Comparison of ENCODE assay signal across 16 cellular contexts in the genomic region with DNA sequence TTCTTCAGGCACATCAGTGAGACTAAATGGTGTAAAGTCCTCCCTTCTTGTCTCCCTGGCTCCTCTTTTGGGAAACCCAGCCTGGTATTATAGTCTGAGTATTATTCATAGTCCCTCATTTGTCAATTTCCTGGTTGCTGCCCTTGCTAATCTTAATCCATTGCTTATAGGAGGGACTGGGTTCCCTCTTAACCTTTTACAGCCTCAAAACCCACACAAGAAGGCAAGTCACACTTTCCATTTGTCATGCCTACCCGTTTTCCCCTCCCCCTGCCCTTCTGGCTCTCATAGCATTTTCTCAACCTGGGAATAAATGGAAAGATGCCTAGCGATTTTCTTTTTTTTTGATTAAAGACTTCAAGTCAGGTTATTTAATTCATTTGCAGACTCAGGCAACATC.
DNase-seq lines count a peak whose midpoint lies in the region; ATAC-seq lines count a peak whose summit lies in the region.
"Had no signal": no experiment of that assay in that cellular context is flagged by ENCODE, and none has a peak within 500 bp of the region (broad histone marks: within the 10 kb centered on the region; RNA-seq: fewer than 3 reads in every experiment).

No MANE protein-coding gene starts in this region.

- H3K79me1 ChIP-seq in mesenchymal stem cell (replicated peaks; ENCODE audit: low read length, poor library complexity, severe bottlenecking): no peaks in the 10 kb centered on the region

- H3K4me1 ChIP-seq in ACC112 (ENCODE audit: control insufficient read depth, insufficient read depth, low read length, unreplicated experiment) (peaks cover 18% of the 10 kb centered on the region), mesenchymal stem cell (ENCODE audit: control insufficient read depth, insufficient read depth, low read depth, low read length) (no peaks in the 10 kb centered on the region)
- H3K4me1 ChIP-seq: BE2C had no signal

- H3K27ac ChIP-seq in ACC112 (ENCODE audit: low read depth, low read length): peak overlapping the region; percentile 46
- peak overlapping the region; percentile 82 for H3K27ac ChIP-seq in mesenchymal stem cell (ENCODE audit: low read length, poor library complexity, severe bottlenecking)
- H3K27ac ChIP-seq: dorsolateral prefrontal cortex had no signal

- H2BK15ac ChIP-seq in mesenchymal stem cell (ENCODE audit: low read depth, poor library complexity, severe bottlenecking): no peak overlapping the region

- H4K8ac ChIP-seq in mesenchymal stem cell (ENCODE audit: low read length): peak overlapping the region; percentile 72

- H2BK120ac ChIP-seq in mesenchymal stem cell (ENCODE audit: low read depth, low read length): no peak overlapping the region

- no peaks in the 10 kb centered on the region for H3K79me2 ChIP-seq in ACC112 (ENCODE audit: control insufficient read depth, insufficient read depth, low read length, unreplicated experiment)

- no peak overlapping the region for H2AK5ac ChIP-seq in mesenchymal stem cell (ENCODE audit: low read length, severe bottlenecking)

- H3K9me3 ChIP-seq in mesenchymal stem cell (ENCODE audit: control insufficient read depth, low read length): no peaks in the 10 kb centered on the region
- H3K9me3 ChIP-seq: BE2C had no signal

- no peak overlapping the region for H3K9ac ChIP-seq in mesenchymal stem cell (ENCODE audit: low read length)

- peak overlapping the region in 1 of 2 experiments; percentile 54 for H3K18ac ChIP-seq in mesenchymal stem cell (ENCODE audit: low read depth in 1 of 2, low read length in 2 of 2)

- peak overlapping the region; percentile 34 for H2AFZ ChIP-seq in ACC112 (ENCODE audit: low read length, unreplicated experiment)
- H2AFZ ChIP-seq in mesenchymal stem cell (ENCODE audit: low read depth, low read length): no peak overlapping the region

- H2BK5ac ChIP-seq in mesenchymal stem cell (ENCODE audit: low read depth, low read length, poor library complexity, severe bottlenecking): no peak overlapping the region

- no peaks in the 10 kb centered on the region for H3K27me3 ChIP-seq in ACC112 (ENCODE audit: insufficient read depth, low read length)
- no peaks in the 10 kb centered on the region for H3K27me3 ChIP-seq in mesenchymal stem cell (ENCODE audit: control insufficient read depth in 1 of 2, insufficient read depth in 1 of 2, low read length in 2 of 2)
- H3K27me3 ChIP-seq: BE2C, dorsolateral prefrontal cortex had no signal

- H3K23ac ChIP-seq in mesenchymal stem cell (ENCODE audit: low read length in 2 of 2): no peak overlapping the region

- H3K4me3 Mint-ChIP-seq in activated T-helper 17 cell treated with anti-CD3 and anti-CD28 coated beads, Interleukin-2, amount 50 U/mL, for 72 hours: no peak overlapping the region
- H3K4me3 Mint-ChIP-seq: activated naive CD8-positive, alpha-beta T cell treated with anti-CD3 and anti-CD28 coated beads, Interleukin-2, amount 10 ng/mL, durations not matched to agents 7 days and 5 days had no signal

- H3K36me3 ChIP-seq in ACC112 (ENCODE audit: insufficient read depth, low read length) (no peaks in the 10 kb centered on the region), mesenchymal stem cell (ENCODE audit: control insufficient read depth in 1 of 2, insufficient read depth in 2 of 2, low read depth in 1 of 2, low read length in 2 of 2) (peaks cover 0 to 7% of the 10 kb centered on the region in 2 experiments)
- H3K36me3 ChIP-seq: BE2C had no signal

- H2BK12ac ChIP-seq in mesenchymal stem cell (ENCODE audit: low read length in 2 of 2): peak overlapping the region; percentile 61 to 75

- DNase-seq in H4 (ENCODE audit: low spot score) (peak; percentile 72), mesenchymal stem cell (peak; percentile 75), D341Med (ENCODE audit: low spot score) (no peak), NCI-H187 (lab: John Stamatoyannopoulos, UW) (no peak), glomerular visceral epithelial cell (ENCODE audit: extremely low spot score) (no peak)
- DNase-seq: activated CD4-positive, alpha-beta T cell treated with anti-CD3 and anti-CD28 coated beads, Interleukin-2, amount 50 U/mL, for 1 hour; activated naive CD8-positive, alpha-beta T cell treated with anti-CD3 and anti-CD28 coated beads, Interleukin-2, amount 10 ng/mL, durations not matched to agents 7 days and 5 days; BE2C; dorsolateral prefrontal cortex; NCI-H1436; NCI-H2171 treated with DMSO at 0.1 percent for 48 hours; stimulated activated CD4-positive, alpha-beta T cell treated with anti-CD3 and anti-CD28 coated beads, Interleukin-4, amount 100 ng/mL, for 1 hour had no signal

- H3K36me3 Mint-ChIP-seq in activated T-helper 17 cell treated with anti-CD3 and anti-CD28 coated beads, Interleukin-2, amount 50 U/mL, for 72 hours (ENCODE audit: low read depth): peaks cover 56% of the 10 kb centered on the region

- H3K9me3 Mint-ChIP-seq in activated T-helper 17 cell treated with anti-CD3 and anti-CD28 coated beads, Interleukin-2, amount 50 U/mL, for 72 hours: no peaks in the 10 kb centered on the region

- H3K14ac ChIP-seq in mesenchymal stem cell (ENCODE audit: low read length in 2 of 2): no peak overlapping the region

- peak overlapping the region; percentile 33 for H3K27ac Mint-ChIP-seq in activated T-helper 17 cell treated with anti-CD3 and anti-CD28 coated beads, Interleukin-2, amount 50 U/mL, for 72 hours
- H3K27ac Mint-ChIP-seq: activated naive CD8-positive, alpha-beta T cell treated with anti-CD3 and anti-CD28 coated beads, Interleukin-2, amount 10 ng/mL, durations not matched to agents 7 days and 5 days had no signal

- no peaks in the 10 kb centered on the region for H3K4me1 Mint-ChIP-seq in activated T-helper 17 cell treated with anti-CD3 and anti-CD28 coated beads, Interleukin-2, amount 50 U/mL, for 72 hours

- no CpG with 5 or more reads among the region's 2 CpGs for WGBS in mesenchymal stem cell

- H3K27me3 Mint-ChIP-seq in activated T-helper 17 cell treated with anti-CD3 and anti-CD28 coated beads, Interleukin-2, amount 50 U/mL, for 72 hours: no peaks in the 10 kb centered on the region
- H3K27me3 Mint-ChIP-seq: activated naive CD8-positive, alpha-beta T cell treated with anti-CD3 and anti-CD28 coated beads, Interleukin-2, amount 10 ng/mL, durations not matched to agents 7 days and 5 days had no signal

- H3K4me3 ChIP-seq in ACC112 (ENCODE audit: low read depth, low read length) (no peak overlapping the region), mesenchymal stem cell (ENCODE audit: insufficient read depth in 1 of 2, low read depth in 1 of 2, low read length in 2 of 2) (no peak overlapping the region)
- H3K4me3 ChIP-seq: dorsolateral prefrontal cortex had no signal

- H3K4me2 ChIP-seq in mesenchymal stem cell (ENCODE audit: low read length, poor library complexity, severe bottlenecking): no peak overlapping the region

- H4K91ac ChIP-seq in mesenchymal stem cell (ENCODE audit: low read length): peak overlapping the region; percentile 31

- ATAC-seq in activated T-helper 17 cell treated with anti-CD3 and anti-CD28 coated beads, Interleukin-2, amount 50 U/mL, for 72 hours (replicated peaks): peak; percentile 47
- no peak for ATAC-seq in HG02610 (IDR thresholded peaks at IDR 0.05; ENCODE audit: unreplicated experiment)
- ATAC-seq: sciatic nerve had no signal

- H3K4ac ChIP-seq in mesenchymal stem cell (ENCODE audit: low read depth in 1 of 2, low read length in 2 of 2): peak overlapping the region in 1 of 2 experiments; percentile 13

Comparison
In these comparisons a context has a peak if more than half of its experiments do, and no peak if none do; other contexts are left out.
1. DNase-seq: peak in H4 (single experiment) and mesenchymal stem cell (single experiment); none in D341Med (single experiment), NCI-H187 (0 of 2) and glomerular visceral epithelial cell (single experiment).